8 cellular contexts compared by ENCODE assay signal in the genomic region with DNA sequence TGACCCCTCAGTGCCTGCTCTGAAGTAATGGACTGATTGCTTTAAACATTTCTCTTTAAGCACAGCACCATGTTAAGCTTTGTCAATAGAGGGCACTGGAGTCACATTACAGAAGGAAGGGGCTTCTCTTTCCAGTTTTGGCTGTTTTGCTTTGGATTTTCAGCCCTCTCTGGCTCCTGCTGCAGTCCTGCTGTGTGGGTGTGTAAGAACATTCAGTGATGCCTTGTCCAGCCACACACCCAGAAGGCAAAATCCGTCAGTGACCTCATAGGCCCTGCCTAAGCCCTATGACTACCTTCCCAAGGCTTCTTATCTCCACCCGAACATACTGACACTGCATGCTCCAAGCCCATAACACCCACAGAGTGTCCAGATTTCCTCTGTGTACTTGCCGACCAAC.
A peak's percentile ranks its signal among the peaks of the same experiment; 100 is the strongest.
DNase-seq lines count a peak whose midpoint lies in the region; ATAC-seq and TF ChIP-seq lines count a peak whose summit lies in the region.

No MANE protein-coding gene starts in this region.

- intact Hi-C loops in Right ventricle myocardium superior (cut with DNase I): no loop called here

- DNase-seq in AG08395 (ENCODE audit: low spot score) (peak; percentile 65), Right ventricle myocardium superior (no peak), skeletal muscle cell (ENCODE audit: low read depth) (peak; percentile 88), mesenteric fat pad (ENCODE audit: low spot score) (no peak)
- peak; percentile 6 for DNase-seq in Jurkat, Clone E6-1 (ENCODE audit: low read depth, low spot score)

- ATAC-seq in GM18858 (IDR thresholded peaks at IDR 0.05; ENCODE audit: unreplicated experiment) (peak; percentile 61), SK-N-SH treated with all-trans-retinoic acid at 6 μM for 48 hours (peak; percentile 94), Right ventricle myocardium superior (ENCODE audit: poor library complexity) (peak; percentile 64), GM18907 (IDR thresholded peaks at IDR 0.05; ENCODE audit: unreplicated experiment) (no peak)

- H3K4me3 ChIP-seq in Jurkat, Clone E6-1 (ENCODE audit: low read length): no peak overlapping the region
- H3K4me3 ChIP-seq in skeletal muscle cell (ENCODE audit: low read depth, low read length): no peak overlapping the region

TF ChIP-seq in SK-N-SH treated with all-trans-retinoic acid at 6 μM for 48 hours, 23 proteins besides CTCF, POLR2A, EP300 and RAD21:
- no peak for TF ChIP-seq ESRRG (CRISPR knock-in tag; IDR thresholded peaks at IDR 0.05)
- TF ChIP-seq ZNF565 (CRISPR knock-in tag; conservative IDR thresholded peaks at IDR 0.05; ENCODE audit: low read depth): no peak
- no peak for TF ChIP-seq ZNF8 (CRISPR knock-in tag; IDR thresholded peaks at IDR 0.05)
- TF ChIP-seq OSR1 (CRISPR knock-in tag; IDR thresholded peaks at IDR 0.05): no peak
- no peak for TF ChIP-seq ZFP30 (CRISPR knock-in tag; IDR thresholded peaks at IDR 0.05)
- TF ChIP-seq PATZ1 (CRISPR knock-in tag; IDR thresholded peaks at IDR 0.05; ENCODE audit: borderline replicate concordance): no peak
- TF ChIP-seq, protein P1, sequence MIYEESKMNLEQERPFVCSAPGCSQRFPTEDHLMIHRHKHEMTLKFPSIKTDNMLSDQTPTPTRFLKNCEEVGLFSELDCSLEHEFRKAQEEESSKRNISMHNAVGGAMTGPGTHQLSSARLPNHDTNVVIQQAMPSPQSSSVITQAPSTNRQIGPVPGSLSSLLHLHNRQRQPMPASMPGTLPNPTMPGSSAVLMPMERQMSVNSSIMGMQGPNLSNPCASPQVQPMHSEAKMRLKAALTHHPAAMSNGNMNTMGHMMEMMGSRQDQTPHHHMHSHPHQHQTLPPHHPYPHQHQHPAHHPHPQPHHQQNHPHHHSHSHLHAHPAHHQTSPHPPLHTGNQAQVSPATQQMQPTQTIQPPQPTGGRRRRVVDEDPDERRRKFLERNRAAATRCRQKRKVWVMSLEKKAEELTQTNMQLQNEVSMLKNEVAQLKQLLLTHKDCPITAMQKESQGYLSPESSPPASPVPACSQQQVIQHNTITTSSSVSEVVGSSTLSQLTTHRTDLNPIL (CRISPR knock-in tag; IDR thresholded peaks at IDR 0.05; ENCODE audit: low read depth): no peak
- TF ChIP-seq SNAI2 (CRISPR knock-in tag; IDR thresholded peaks at IDR 0.05): no peak
- TF ChIP-seq GLIS3 (CRISPR knock-in tag; IDR thresholded peaks at IDR 0.05): no peak
- no peak for TF ChIP-seq TSHZ2 (CRISPR knock-in tag; IDR thresholded peaks at IDR 0.05)
- TF ChIP-seq ARNTL (CRISPR knock-in tag; IDR thresholded peaks at IDR 0.05; ENCODE audit: borderline replicate concordance, low read depth): no peak
- TF ChIP-seq TCF4 (CRISPR knock-in tag; IDR thresholded peaks at IDR 0.05; ENCODE audit: borderline replicate concordance): no peak
- TF ChIP-seq TOX (CRISPR knock-in tag; IDR thresholded peaks at IDR 0.05; ENCODE audit: borderline replicate concordance): no peak
- no peak for TF ChIP-seq ZC3H10 (CRISPR knock-in tag; IDR thresholded peaks at IDR 0.05)
- TF ChIP-seq ZNF70 (CRISPR knock-in tag; IDR thresholded peaks at IDR 0.05): no peak
- no peak for TF ChIP-seq PPARA (CRISPR knock-in tag; IDR thresholded peaks at IDR 0.05; ENCODE audit: borderline replicate concordance)
- no peak for TF ChIP-seq ISL1 (CRISPR knock-in tag; IDR thresholded peaks at IDR 0.05)
- TF ChIP-seq BACH2 (CRISPR knock-in tag; IDR thresholded peaks at IDR 0.05; ENCODE audit: borderline replicate concordance): no peak
- TF ChIP-seq RARB (CRISPR knock-in tag; IDR thresholded peaks at IDR 0.05): no peak
- no peak for TF ChIP-seq CSDC2 (CRISPR knock-in tag; IDR thresholded peaks at IDR 0.05)

Comparison
In these comparisons a context has a peak if more than half of its experiments do, and no peak if none do; other contexts are left out.
1. DNase-seq: peak in AG08395 (single experiment), Jurkat, Clone E6-1 (single experiment) and skeletal muscle cell (single experiment); none in Right ventricle myocardium superior (single experiment) and mesenteric fat pad (single experiment).